Comparison of ENCODE assay signal across 25 cellular contexts in the genomic region with DNA sequence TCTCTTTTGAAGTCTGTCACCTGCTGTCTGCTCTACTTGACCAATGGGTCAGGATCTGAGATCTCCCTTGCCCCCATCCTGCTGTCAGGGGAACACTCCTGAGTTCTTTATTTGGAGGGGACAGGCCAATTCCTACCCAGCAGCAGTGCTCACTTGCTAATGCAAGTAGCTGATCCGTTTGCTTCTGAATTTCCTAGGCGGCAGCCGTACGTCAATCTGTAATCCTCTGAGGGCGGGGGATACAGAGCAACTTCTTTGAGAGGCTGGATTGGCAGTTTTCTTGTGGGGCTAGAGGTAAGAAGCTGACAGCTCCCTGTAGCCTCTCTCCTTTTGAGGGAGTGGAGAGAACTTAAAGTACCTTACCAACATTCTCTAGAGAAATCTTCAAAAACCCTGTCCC.
"Had no signal": no experiment of that assay in that cellular context is flagged by ENCODE, and none has a peak within 500 bp of the region (broad histone marks: within the 10 kb centered on the region; RNA-seq: fewer than 3 reads in every experiment).

No MANE protein-coding gene starts in this region.

- ATAC-seq: activated CD8-positive, alpha-beta T cell treated with anti-CD3 and anti-CD28 coated beads for 36 hours; activated naive CD4-positive, alpha-beta T cell treated with anti-CD3 and anti-CD28 coated beads, Interleukin-2, amount 50 U/mL, for 72 hours; activated T-cell treated with anti-CD3 and anti-CD28 coated beads, Interleukin-2, amount 50 U/mL, for 72 hours; gastroesophageal sphincter; WTC11 had no signal

- DNase-seq: activated CD4-positive, alpha-beta T cell treated with anti-CD3 and anti-CD28 coated beads for 48 hours; activated CD4-positive, alpha-beta T cell treated with anti-CD3 and anti-CD28 coated beads, Interleukin-2, amount 50 U/mL, for 1 hour; activated CD4-positive, alpha-beta T cell treated with anti-CD3 and anti-CD28 coated beads, Interleukin-2, amount 50 U/mL, for 48 hours; activated CD8-positive, alpha-beta memory T cell treated with anti-CD3 and anti-CD28 coated beads for 24 hours; activated CD8-positive, alpha-beta T cell treated with anti-CD3 and anti-CD28 coated beads for 36 hours; activated gamma-delta T cell; activated naive CD4-positive, alpha-beta T cell; activated naive CD4-positive, alpha-beta T cell treated with anti-CD3 and anti-CD28 coated beads, Interleukin-2, amount 10 ng/mL, durations not matched to agents 7 days and 5 days; activated naive CD8-positive, alpha-beta T cell treated with anti-CD3 and anti-CD28 coated beads, Interleukin-2, amount 10 ng/mL, durations not matched to agents 7 days and 5 days; activated T-cell treated with anti-CD3 and anti-CD28 coated beads, Interleukin-2, amount 50 U/mL, for 72 hours; central memory CD4-positive, alpha-beta T cell; cerebellar nuclear complex; colonic mucosa; effector CD8-positive, alpha-beta T cell; esophagus squamous epithelium; foreskin melanocyte; T-helper 2 cell had no signal

- H3K9me3 Mint-ChIP-seq: activated T-cell treated with anti-CD3 and anti-CD28 coated beads, Interleukin-2, amount 50 U/mL, for 72 hours had no signal

- H3K27me3 Mint-ChIP-seq: activated CD8-positive, alpha-beta T cell treated with anti-CD3 and anti-CD28 coated beads for 36 hours; activated naive CD4-positive, alpha-beta T cell treated with anti-CD3 and anti-CD28 coated beads, Interleukin-2, amount 10 ng/mL, durations not matched to agents 7 days and 5 days; activated naive CD8-positive, alpha-beta T cell treated with anti-CD3 and anti-CD28 coated beads, Interleukin-2, amount 10 ng/mL, durations not matched to agents 7 days and 5 days had no signal

- H3K36me3 ChIP-seq: breast epithelium, cardiac muscle cell, colonic mucosa had no signal

- H3K4me1 Mint-ChIP-seq: activated naive CD4-positive, alpha-beta T cell treated with anti-CD3 and anti-CD28 coated beads, Interleukin-2, amount 10 ng/mL, durations not matched to agents 7 days and 5 days; activated naive CD8-positive, alpha-beta T cell treated with anti-CD3 and anti-CD28 coated beads, Interleukin-2, amount 10 ng/mL, durations not matched to agents 7 days and 5 days; WTC11 had no signal

- H3K27ac ChIP-seq: ascending aorta, breast epithelium, cardiac muscle cell, colonic mucosa, epithelial cell of prostate, esophagus squamous epithelium, gastroesophageal sphincter had no signal

- H3K4me3 ChIP-seq: ascending aorta, breast epithelium, cardiac muscle cell, colonic mucosa, esophagus squamous epithelium, gastroesophageal sphincter had no signal

- H3K9me3 ChIP-seq: ascending aorta, breast epithelium, colonic mucosa, esophagus squamous epithelium, gastroesophageal sphincter had no signal

- H3K4me3 Mint-ChIP-seq: activated CD8-positive, alpha-beta T cell treated with anti-CD3 and anti-CD28 coated beads for 36 hours; activated naive CD4-positive, alpha-beta T cell treated with anti-CD3 and anti-CD28 coated beads, Interleukin-2, amount 10 ng/mL, durations not matched to agents 7 days and 5 days; activated naive CD8-positive, alpha-beta T cell treated with anti-CD3 and anti-CD28 coated beads, Interleukin-2, amount 10 ng/mL, durations not matched to agents 7 days and 5 days; activated T-cell treated with anti-CD3 and anti-CD28 coated beads, Interleukin-2, amount 50 U/mL, for 72 hours; brain; WTC11 had no signal

- H3K4me1 ChIP-seq: ascending aorta, breast epithelium, colonic mucosa, esophagus squamous epithelium, gastroesophageal sphincter had no signal

- H3K27me3 ChIP-seq: ascending aorta, breast epithelium, cardiac muscle cell, colonic mucosa, esophagus squamous epithelium, gastroesophageal sphincter had no signal

- H3K27ac Mint-ChIP-seq: activated CD8-positive, alpha-beta T cell treated with anti-CD3 and anti-CD28 coated beads for 36 hours; activated naive CD4-positive, alpha-beta T cell treated with anti-CD3 and anti-CD28 coated beads, Interleukin-2, amount 10 ng/mL, durations not matched to agents 7 days and 5 days; activated naive CD4-positive, alpha-beta T cell treated with anti-CD3 and anti-CD28 coated beads, Interleukin-2, amount 50 U/mL, for 72 hours; activated naive CD8-positive, alpha-beta T cell treated with anti-CD3 and anti-CD28 coated beads, Interleukin-2, amount 10 ng/mL, durations not matched to agents 7 days and 5 days; activated T-cell treated with anti-CD3 and anti-CD28 coated beads, Interleukin-2, amount 50 U/mL, for 72 hours; WTC11 had no signal
